Comparison of ENCODE assay signal across 30 cellular contexts in the genomic region with DNA sequence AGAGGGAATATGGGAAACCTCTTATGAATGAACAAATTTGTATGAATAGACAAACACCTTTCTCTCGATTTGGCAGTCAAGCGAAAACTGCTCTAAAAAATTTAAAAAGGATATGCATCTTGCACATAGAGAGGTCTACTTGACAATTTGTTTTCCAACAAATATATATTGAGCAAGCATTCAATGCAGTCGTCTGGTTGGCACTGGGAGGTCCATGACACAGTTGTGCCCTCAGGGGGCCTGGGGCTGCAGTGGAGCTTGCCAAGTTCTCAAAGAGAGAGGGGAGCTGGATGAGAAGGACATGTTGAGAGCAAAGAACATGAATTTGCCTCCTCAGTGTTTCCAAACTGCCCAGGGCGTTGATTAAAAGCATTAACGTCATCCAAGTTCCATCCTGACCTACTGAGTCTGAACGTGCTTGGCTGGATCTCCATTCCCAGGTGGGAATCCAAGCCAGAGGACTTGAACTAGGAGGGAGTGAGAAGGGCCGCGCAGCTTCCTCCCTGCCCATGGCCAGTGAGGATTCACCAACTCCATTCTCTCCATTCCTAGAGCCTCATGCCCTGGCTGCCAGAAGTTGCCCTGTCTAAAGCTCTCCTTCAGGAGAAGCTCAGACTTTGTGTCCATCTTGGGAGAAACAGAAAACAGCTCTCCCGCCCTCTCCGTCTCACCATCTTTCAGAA. TPM values are rescaled to one million over a fixed set of nuclear protein-coding genes. Genes with fewer than 3 reads are reported as not detected.
"Had no signal": no experiment of that assay in that cellular context is flagged by ENCODE, and none has a peak within 500 bp of the region (broad histone marks: within the 10 kb centered on the region; RNA-seq: fewer than 3 reads in every experiment).

No MANE protein-coding gene starts in this region.

- H3K9me3 ChIP-seq: adrenal gland, body of pancreas, breast epithelium had no signal

- H3K4me3 Mint-ChIP-seq: activated CD4-positive, alpha-beta T cell treated with anti-CD3 and anti-CD28 coated beads, Interleukin-2, amount 10 ng/mL, durations not matched to agents 24 days and 14 days; activated CD8-positive, alpha-beta T cell treated with anti-CD3 and anti-CD28 coated beads for 36 hours; activated naive CD4-positive, alpha-beta T cell treated with anti-CD3 and anti-CD28 coated beads, Interleukin-2, amount 50 U/mL, for 24 hours; activated naive CD8-positive, alpha-beta T cell treated with anti-CD3 and anti-CD28 coated beads, Interleukin-2, amount 10 ng/mL, durations not matched to agents 7 days and 5 days; activated T-cell treated with anti-CD3 and anti-CD28 coated beads, Interleukin-2, amount 50 U/mL, for 72 hours; activated T-helper 17 cell treated with anti-CD3 and anti-CD28 coated beads, Interleukin-2, amount 50 U/mL, for 72 hours had no signal

- H3K4me1 Mint-ChIP-seq: activated CD4-positive, alpha-beta T cell treated with anti-CD3 and anti-CD28 coated beads, Interleukin-2, amount 10 ng/mL, durations not matched to agents 24 days and 14 days; activated naive CD4-positive, alpha-beta T cell treated with anti-CD3 and anti-CD28 coated beads, Interleukin-2, amount 50 U/mL, for 24 hours; activated naive CD8-positive, alpha-beta T cell treated with anti-CD3 and anti-CD28 coated beads, Interleukin-2, amount 10 ng/mL, durations not matched to agents 7 days and 5 days; activated T-helper 17 cell treated with anti-CD3 and anti-CD28 coated beads, Interleukin-2, amount 50 U/mL, for 72 hours had no signal

- H3K27me3 ChIP-seq: body of pancreas, SJCRH30 had no signal

- H3K27ac ChIP-seq: adrenal gland, body of pancreas, breast epithelium, SJCRH30, SK-N-MC had no signal

- H3K27ac Mint-ChIP-seq: activated CD4-positive, alpha-beta T cell treated with anti-CD3 and anti-CD28 coated beads, Interleukin-2, amount 10 ng/mL, durations not matched to agents 24 days and 14 days; activated CD8-positive, alpha-beta T cell treated with anti-CD3 and anti-CD28 coated beads for 36 hours; activated naive CD4-positive, alpha-beta T cell treated with anti-CD3 and anti-CD28 coated beads, Interleukin-2, amount 50 U/mL, for 24 hours; activated naive CD8-positive, alpha-beta T cell treated with anti-CD3 and anti-CD28 coated beads, Interleukin-2, amount 10 ng/mL, durations not matched to agents 7 days and 5 days; activated T-cell treated with anti-CD3 and anti-CD28 coated beads, Interleukin-2, amount 50 U/mL, for 72 hours; activated T-helper 17 cell treated with anti-CD3 and anti-CD28 coated beads, Interleukin-2, amount 50 U/mL, for 72 hours had no signal

- H3K4me3 ChIP-seq: adrenal gland, body of pancreas, breast epithelium, SJCRH30, SK-N-MC had no signal

- H3K36me3 Mint-ChIP-seq: activated naive CD4-positive, alpha-beta T cell treated with anti-CD3 and anti-CD28 coated beads, Interleukin-2, amount 50 U/mL, for 24 hours; activated naive CD8-positive, alpha-beta T cell treated with anti-CD3 and anti-CD28 coated beads, Interleukin-2, amount 10 ng/mL, durations not matched to agents 7 days and 5 days had no signal

- ATAC-seq: activated CD8-positive, alpha-beta T cell treated with anti-CD3 and anti-CD28 coated beads for 36 hours; activated T-cell treated with anti-CD3 and anti-CD28 coated beads, Interleukin-2, amount 50 U/mL, for 72 hours; activated T-helper 17 cell treated with anti-CD3 and anti-CD28 coated beads, Interleukin-2, amount 50 U/mL, for 72 hours; body of pancreas; Panc1 had no signal

- H3K36me3 ChIP-seq: adrenal gland, breast epithelium, SJCRH30 had no signal

- H3K9me3 Mint-ChIP-seq: activated CD8-positive, alpha-beta T cell treated with anti-CD3 and anti-CD28 coated beads for 36 hours; activated naive CD4-positive, alpha-beta T cell treated with anti-CD3 and anti-CD28 coated beads, Interleukin-2, amount 50 U/mL, for 24 hours; activated naive CD8-positive, alpha-beta T cell treated with anti-CD3 and anti-CD28 coated beads, Interleukin-2, amount 10 ng/mL, durations not matched to agents 7 days and 5 days; activated T-helper 17 cell treated with anti-CD3 and anti-CD28 coated beads, Interleukin-2, amount 50 U/mL, for 72 hours had no signal

- DNase-seq: activated CD4-positive, alpha-beta T cell treated with anti-CD3 and anti-CD28 coated beads, Interleukin-2, amount 10 ng/mL, durations not matched to agents 24 days and 14 days; activated CD4-positive, alpha-beta T cell treated with anti-CD3 and anti-CD28 coated beads, Interleukin-2, amount 50 U/mL, for 4 hours; activated CD8-positive, alpha-beta T cell treated with anti-CD3 and anti-CD28 coated beads for 36 hours; activated gamma-delta T cell; activated naive CD4-positive, alpha-beta T cell treated with Interleukin-2 at 50 U/mL for 16 hours; activated naive CD8-positive, alpha-beta T cell treated with anti-CD3 and anti-CD28 coated beads, Interleukin-2, amount 10 ng/mL, durations not matched to agents 7 days and 5 days; activated T-cell treated with anti-CD3 and anti-CD28 coated beads, Interleukin-2, amount 50 U/mL, for 1 hour; activated T-cell treated with anti-CD3 and anti-CD28 coated beads, Interleukin-2, amount 50 U/mL, for 72 hours; adrenal gland; body of pancreas; Karpas-422; NCI-H1105; NCI-H1417 treated with DMSO at 0.1 percent for 48 hours; NCI-H187 treated with DMSO at 0.1 percent for 48 hours; NCI-H2081 treated with DMSO at 0.1 percent for 48 hours; NCI-H446 treated with DMSO at 0.1 percent for 48 hours; NCI-H524; SHP77; SJCRH30; T1000 had no signal

- H3K4me1 ChIP-seq: adrenal gland, body of pancreas, breast epithelium, SJCRH30 had no signal

RNA-seq across cellular contexts. Expression of gene TBX2, which starts 24.5 kb away (rescaled TPM):
- total RNA-seq: activated CD4-positive, alpha-beta T cell treated with anti-CD3 and anti-CD28 coated beads, Interleukin-2, amount 10 ng/mL, durations not matched to agents 24 days and 14 days; activated CD8-positive, alpha-beta memory T cell treated with anti-CD3 and anti-CD28 coated beads for 36 hours; activated CD8-positive, alpha-beta T cell treated with anti-CD3 and anti-CD28 coated beads for 36 hours; activated naive CD8-positive, alpha-beta T cell treated with anti-CD3 and anti-CD28 coated beads, Interleukin-2, amount 10 ng/mL, durations not matched to agents 7 days and 5 days; activated T-helper 17 cell treated with anti-CD3 and anti-CD28 coated beads, Interleukin-2, amount 50 U/mL, for 72 hours; T-helper 1 cell treated with Interleukin-12 subunit alpha and Interleukin-12 subunit beta and Interleukin-4 antibody, amounts not matched to agents 30 ng/mL and 1 ng/mL, for 36 hours; T-helper 2 cell treated with Interferon-gamma antibody and Interleukin-4, amounts not matched to agents 100 ng/mL and 5 ng/mL, for 36 hours had no signal

RNA-seq across cellular contexts. Expression of gene TBX4, which starts 28.1 kb away (rescaled TPM):
- total RNA-seq: activated CD4-positive, alpha-beta T cell treated with anti-CD3 and anti-CD28 coated beads, Interleukin-2, amount 10 ng/mL, durations not matched to agents 24 days and 14 days; activated CD8-positive, alpha-beta memory T cell treated with anti-CD3 and anti-CD28 coated beads for 36 hours; activated CD8-positive, alpha-beta T cell treated with anti-CD3 and anti-CD28 coated beads for 36 hours; activated naive CD8-positive, alpha-beta T cell treated with anti-CD3 and anti-CD28 coated beads, Interleukin-2, amount 10 ng/mL, durations not matched to agents 7 days and 5 days; activated T-cell treated with anti-CD3 and anti-CD28 coated beads, Interleukin-2, amount 50 U/mL, for 72 hours; activated T-helper 17 cell treated with anti-CD3 and anti-CD28 coated beads, Interleukin-2, amount 50 U/mL, for 72 hours; body of pancreas; MCF 10A; RPMI7951; T-helper 1 cell treated with Interleukin-12 subunit alpha and Interleukin-12 subunit beta and Interleukin-4 antibody, amounts not matched to agents 30 ng/mL and 1 ng/mL, for 36 hours; T-helper 2 cell treated with Interferon-gamma antibody and Interleukin-4, amounts not matched to agents 100 ng/mL and 5 ng/mL, for 36 hours had no signal
